In the genomic region with DNA sequence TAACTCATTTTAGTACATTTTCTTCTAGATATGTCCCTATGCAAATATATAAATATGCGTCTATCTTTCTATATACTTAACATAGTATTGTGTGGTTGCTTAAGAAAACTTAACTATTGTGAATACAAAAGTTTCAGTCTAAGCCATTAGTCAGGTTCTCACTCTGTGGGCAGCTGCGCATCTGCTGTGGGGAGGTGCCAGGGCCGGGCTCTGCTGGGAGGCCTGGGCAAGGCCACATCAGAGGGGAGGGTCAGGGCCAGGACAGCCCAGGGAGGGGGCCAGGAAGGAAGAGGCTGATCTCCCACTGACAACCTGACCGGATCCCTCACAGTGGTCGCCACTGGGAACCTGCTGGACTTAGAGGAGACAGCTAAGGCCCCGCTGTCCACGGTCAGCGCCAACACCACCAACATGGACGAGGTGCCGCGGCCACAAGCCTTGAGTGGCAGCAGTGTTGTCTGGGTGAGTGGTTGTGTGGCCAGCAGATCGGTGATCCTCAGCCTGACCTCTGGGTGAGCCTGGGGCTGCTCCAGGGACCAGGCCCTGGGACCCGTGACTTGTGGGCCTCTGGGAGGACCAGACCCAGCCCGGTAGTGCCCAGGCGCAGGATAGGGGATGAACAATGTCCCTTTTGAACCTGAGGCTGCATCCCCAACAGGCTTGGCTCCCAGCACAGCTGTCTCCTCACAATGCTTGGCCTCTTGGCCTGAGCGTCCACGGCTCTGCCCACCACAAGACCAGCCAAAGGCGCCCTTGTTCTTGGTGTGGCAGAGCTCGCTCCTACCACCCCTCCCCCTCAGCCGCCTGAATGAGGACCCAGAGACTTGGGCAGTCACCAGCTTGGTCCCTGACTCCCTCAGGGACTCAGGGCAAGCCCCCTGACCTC, we compare ENCODE assay signal across 10 cellular contexts. TPM values are rescaled to one million over a fixed set of nuclear protein-coding genes. Genes with fewer than 3 reads are reported as not detected.
DNase-seq lines count a peak whose midpoint lies in the region; ATAC-seq, FAIRE-seq and TF ChIP-seq lines count a peak whose summit lies in the region.
"Had no signal": no experiment of that assay in that cellular context is flagged by ENCODE, and none has a peak within 500 bp of the region (broad histone marks: within the 10 kb centered on the region; RNA-seq: fewer than 3 reads in every experiment).

No MANE protein-coding gene starts in this region.

- peak overlapping the region; percentile 66 for H3K27ac ChIP-seq in CD4-positive, alpha-beta memory T cell (ENCODE audit: low read depth, low read length)
- H3K27ac ChIP-seq in H1 (ENCODE audit: low read depth, low read length) (no peak overlapping the region), adrenal gland (no peak overlapping the region)

- H3K27me3 Mint-ChIP-seq in CD4-positive, alpha-beta memory T cell: no peaks in the 10 kb centered on the region
- H3K27me3 Mint-ChIP-seq in T-helper 17 cell: no peaks in the 10 kb centered on the region

- no peak overlapping the region for H4K5ac ChIP-seq in H1 (ENCODE audit: insufficient read length, low read depth, low read length)

- H3K36me3 Mint-ChIP-seq in CD4-positive, alpha-beta memory T cell: peaks cover 49 to 77% of the 10 kb centered on the region in 2 donors
- H3K36me3 Mint-ChIP-seq in T-helper 17 cell (ENCODE audit: low read depth): peaks cover 3% of the 10 kb centered on the region

- TF ChIP-seq RAD21 in H1 (IDR thresholded peaks at IDR 0.05 in 1 of 2, conservative IDR thresholded peaks at IDR 0.05 in 1 of 2; ENCODE audit: low read depth in 2 of 2, low read length in 2 of 2): no peak

- H3K79me1 ChIP-seq in H1 (ENCODE audit: low read depth, low read length): no peaks in the 10 kb centered on the region

- H3K4me1 Mint-ChIP-seq in CD4-positive, alpha-beta memory T cell: peaks cover 56 to 99% (median 75%) of the 10 kb centered on the region in 4 donors
- peaks cover 58% of the 10 kb centered on the region for H3K4me1 Mint-ChIP-seq in T-helper 17 cell

- H3K56ac ChIP-seq in H1 (replicated peaks; ENCODE audit: insufficient read length, low read depth, low read length): no peak overlapping the region

- H3K4me3 Mint-ChIP-seq in CD4-positive, alpha-beta memory T cell: peak overlapping the region; percentile 95 to 99 (median 97)
- peak overlapping the region; percentile 93 for H3K4me3 Mint-ChIP-seq in T-helper 17 cell

- no peak overlapping the region for H2BK120ac ChIP-seq in H1 (replicated peaks; ENCODE audit: low read depth, low read length)

- no peak overlapping the region for H2AK5ac ChIP-seq in H1 (ENCODE audit: low read depth, low read length)

- no peaks in the 10 kb centered on the region for H3K9me3 Mint-ChIP-seq in CD4-positive, alpha-beta memory T cell

- peak overlapping the region; percentile 75 to 98 (median 97) for H3K27ac Mint-ChIP-seq in CD4-positive, alpha-beta memory T cell
- H3K27ac Mint-ChIP-seq in T-helper 17 cell: peak overlapping the region; percentile 95

- POLR2A ChIA-PET in CD4-positive, alpha-beta memory T cell (lab: Charles Lee; ENCODE audit: partially characterized antibody): interaction anchor here (1.1 to 24.3 kb wide), 6 partner anchors 1 to 54 kb away, joined by 3 to 615 read pairs (median 6); partner anchors contain the start of gene LDLRAP1
- POLR2A ChIA-PET in H1 (lab: Charles Lee; ENCODE audit: partially characterized antibody): no interaction called here

- peak overlapping the region; percentile 62 to 86 for H3K4me3 ChIP-seq in CD4-positive, alpha-beta memory T cell (ENCODE audit: low read length in 2 of 2)
- H3K4me3 ChIP-seq in H1 (ENCODE audit: extremely low read depth in 1 of 4, insufficient read depth in 2 of 4, low read depth in 3 of 4, low read length in 4 of 4): no peak overlapping the region
- H3K4me3 ChIP-seq in adrenal gland: no peak overlapping the region

- no peaks in the 10 kb centered on the region for H4K20me1 ChIP-seq in H1 (replicated peaks in 1 of 2; ENCODE audit: control insufficient read depth in 1 of 2, insufficient read depth in 2 of 2, low read length in 2 of 2)

- ATAC-seq in T-helper 17 cell (no peak), HG02981 (IDR thresholded peaks at IDR 0.05; ENCODE audit: unreplicated experiment) (no peak), HG02798 (IDR thresholded peaks at IDR 0.05; ENCODE audit: poor library complexity, unreplicated experiment) (no peak)

- WGBS in H1 (ENCODE audit: extremely low coverage in 1 of 2, insufficient coverage in 1 of 2, insufficient read length in 1 of 2, insufficient replicate concordance in 2 of 2, low coverage in 1 of 2, low lambda C conversion rate in 2 of 2, missing lambda C conversion rate in 1 of 2), 2 experiments: 94% methylated on average over 20 of the region's 20 CpGs; no CpG with 5 or more reads in 1 of the 2 experiments
- WGBS in adrenal gland, 4 donors: 85 to 95% (median 91%) methylated on average over 8 to 20 of the region's 20 CpGs

- no peak overlapping the region for H2BK5ac ChIP-seq in H1 (ENCODE audit: low read depth, low read length)

- intact Hi-C loops in CD4-positive, alpha-beta memory T cell (cut with micrococcal nuclease): loop anchor here (2.0 to 5.0 kb wide), 3 partner anchors 45 to 254 kb away; partner anchors contain the start of gene MTFR1L
- intact Hi-C loops in posterior cingulate gyrus (cut with DNase I) (loop anchor here (5.0 kb wide), 1 partner anchor 54 kb away; the partner anchor contains the start of gene MAN1C1), adrenal gland (cut with DNase I) (no loop called here)

- no peak overlapping the region for H4K91ac ChIP-seq in H1 (replicated peaks; ENCODE audit: insufficient read length, low read length)

- H3K18ac ChIP-seq in H1 (ENCODE audit: extremely low read depth, low read length): no peak overlapping the region; the same call in 1 of the 2 replicates

- H3K9me3 ChIP-seq in CD4-positive, alpha-beta memory T cell (ENCODE audit: control insufficient read depth in 1 of 2, low read length in 2 of 2): no peaks in the 10 kb centered on the region
- H3K9me3 ChIP-seq in T-helper 17 cell (ENCODE audit: control insufficient read depth, low read length, poor library complexity, severe bottlenecking) (no peaks in the 10 kb centered on the region), H1 (ENCODE audit: insufficient read depth in 2 of 2, low read depth in 1 of 2, low read length in 1 of 2) (no peaks in the 10 kb centered on the region), adrenal gland (replicated peaks in 1 of 3) (no peaks in the 10 kb centered on the region)

- H2BK20ac ChIP-seq in H1 (ENCODE audit: low read length): no peak overlapping the region

- H2BK15ac ChIP-seq in H1 (ENCODE audit: low read length): no peak overlapping the region

- no peak for DNase-seq in CD4-positive, alpha-beta memory T cell
- DNase-seq in T-helper 17 cell: no peak
- no peak for DNase-seq in H1 (ENCODE audit: low read depth in 1 of 2, low spot score in 2 of 2)
- peak; percentile 78 to 99 (median 90) for DNase-seq in posterior cingulate gyrus
- no peak for DNase-seq in NCI-H510A (lab: John Stamatoyannopoulos, UW)
- DNase-seq in adrenal gland: no peak
- DNase-seq: Calu3, NCI-H1105 had no signal

- no peak for TF ChIP-seq POLR2A in H1 (IDR thresholded peaks at IDR 0.05; ENCODE audit: control extremely low read depth in 1 of 2, low read depth in 2 of 2, low read length in 2 of 2)
- TF ChIP-seq POLR2A in adrenal gland (IDR thresholded peaks at IDR 0.05): no peak

- H4K8ac ChIP-seq in H1 (ENCODE audit: extremely low read depth, insufficient read depth, low read length): peak overlapping the region; percentile 7; the same call in 1 of the 2 replicates

- peaks cover 98% of the 10 kb centered on the region for H3K4me1 ChIP-seq in CD4-positive, alpha-beta memory T cell (ENCODE audit: insufficient read depth, low read length)
- peaks cover 0 to 19% (median 10%) of the 10 kb centered on the region in 4 experiments; a peak in 6 of 7 replicates for H3K4me1 ChIP-seq in H1 (replicated peaks in 1 of 4; ENCODE audit: control insufficient read depth in 3 of 4, insufficient read depth in 4 of 4, low read length in 3 of 4)
- peaks cover 2 to 19% of the 10 kb centered on the region in 2 donors for H3K4me1 ChIP-seq in adrenal gland (replicated peaks in 1 of 2)

- no peaks in the 10 kb centered on the region for H3K27me3 ChIP-seq in CD4-positive, alpha-beta memory T cell (ENCODE audit: insufficient read depth, low read length)
- H3K27me3 ChIP-seq in H1 (replicated peaks in 1 of 4; ENCODE audit: control insufficient read depth in 3 of 4, extremely low read depth in 1 of 4, insufficient read depth in 3 of 4, low read length in 3 of 4) (no peaks in the 10 kb centered on the region), adrenal gland (no peaks in the 10 kb centered on the region)

- no peak overlapping the region for H2BK12ac ChIP-seq in H1 (ENCODE audit: low read depth, low read length)

- H3K9ac ChIP-seq in H1 (replicated peaks in 1 of 4; ENCODE audit: extremely low read depth in 1 of 4, low read depth in 3 of 4, low read length in 3 of 4): no peak overlapping the region

- no peaks in the 10 kb centered on the region for H3K79me2 ChIP-seq in H1 (ENCODE audit: control insufficient read depth in 1 of 2, insufficient read depth in 2 of 2, low read length in 2 of 2)

- no peak for FAIRE-seq in H1 (lab: Jason Lieb, UNC)

- H3K4me2 ChIP-seq in H1 (ENCODE audit: insufficient read depth in 1 of 2, low read depth in 2 of 2, low read length in 2 of 2): no peak overlapping the region

- no peak for TF ChIP-seq CTCF in H1 (IDR thresholded peaks at IDR 0.05; ENCODE audit: control extremely low read depth in 1 of 3, insufficient read depth in 1 of 3, low read depth in 1 of 3, low read length in 3 of 3)
- no peak for TF ChIP-seq CTCF in adrenal gland (IDR thresholded peaks at IDR 0.05)

- H3K23me2 ChIP-seq in H1 (ENCODE audit: low read depth, low read length): no peaks in the 10 kb centered on the region

- no peak overlapping the region for H3K23ac ChIP-seq in H1 (ENCODE audit: insufficient read length)

- no peak overlapping the region for H2AFZ ChIP-seq in H1 (ENCODE audit: low read length)

- CTCF ChIA-PET in CD4-positive, alpha-beta memory T cell (lab: Charles Lee; ENCODE audit: partially characterized antibody): interaction anchor here (0.9 to 3.2 kb wide), 4 partner anchors 10 to 247 kb away, joined by 3 to 13 read pairs (median 8); no protein-coding TSS in a partner anchor
- CTCF ChIA-PET in H1 (lab: Charles Lee; ENCODE audit: partially characterized antibody): interaction anchor here (3.3 to 4.8 kb wide), 2 partner anchors 9 to 17 kb away, joined by 20 to 38 read pairs; no protein-coding TSS in a partner anchor

- no peak for TF ChIP-seq EP300 in H1 (IDR thresholded peaks at IDR 0.05; ENCODE audit: borderline replicate concordance in 1 of 2, low read depth in 2 of 2, low read length in 2 of 2)

- H3K14ac ChIP-seq in H1 (ENCODE audit: insufficient read length): no peak overlapping the region

- peaks cover 42% of the 10 kb centered on the region for H3K36me3 ChIP-seq in CD4-positive, alpha-beta memory T cell (ENCODE audit: insufficient read depth, low read length)
- H3K36me3 ChIP-seq in H1 (ENCODE audit: control insufficient read depth in 2 of 4, insufficient read depth in 4 of 4, low read length in 3 of 4) (no peaks in the 10 kb centered on the region; a peak in 1 of 8 replicates), adrenal gland (replicated peaks in 1 of 2) (peaks cover 0 to 6% of the 10 kb centered on the region in 2 donors)

- H3K4ac ChIP-seq in H1 (replicated peaks; ENCODE audit: insufficient read length, low read depth, low read length): no peak overlapping the region

RNA-seq across cellular contexts. Expression of gene LDLRAP1, which starts 20.2 kb away (rescaled TPM):
- total RNA-seq in CD4-positive, alpha-beta memory T cell: 100 to 1,000 TPM; 201 to 210 TPM
- 100 to 1,000 TPM; 233 to 306 TPM for polyA plus RNA-seq in CD4-positive, alpha-beta memory T cell
- total RNA-seq in T-helper 17 cell (10 to 100 TPM; 90.3 to 96.6 TPM), adrenal gland (10 to 100 TPM; 26.3 to 39.1 (median 29.0) TPM)
- 12.8 and 14.0 TPM in 2 replicates for total RNA-seq in H1 (2021; fragmentation: NEBNext Ultra II Directional; extraction: Animal tissue kit (Norgen Biotek cat#: 25700))
- polyA plus RNA-seq in H1 (2011; rRNA removed) (13.2 and 16.3 TPM in 2 replicates), adrenal gland (10 to 100 TPM; 19.0 to 25.6 (median 21.4) TPM)
- 10.4 TPM for polyA plus RNA-seq in H1 (2011; cell fraction: cytosol; rRNA removed)
- polyA plus RNA-seq in H1 (2011; cell fraction: nucleus; rRNA removed): 16.7 TPM
- 9.3 to 13.5 TPM (median 11.9 TPM) in 4 replicates for polyA plus RNA-seq in H1 (2012, experiment 1 of 2)
- 13.0 TPM for polyA plus RNA-seq in H1 (2012, experiment 2 of 2)
- polyA plus RNA-seq in H1 (2013, experiment 1 of 2): 9.4 TPM
- 9.6 TPM for polyA plus RNA-seq in H1 (2013, experiment 2 of 2)
- polyA minus RNA-seq in H1 (2011; rRNA and poly(A)+ RNA removed): 9.7 and 11.7 TPM in 2 replicates
- polyA minus RNA-seq in H1 (2011; cell fraction: cytosol; rRNA and poly(A)+ RNA removed): 8.3 TPM
- 9.7 TPM for polyA minus RNA-seq in H1 (2011; cell fraction: nucleus; rRNA and poly(A)+ RNA removed)

RNA-seq across cellular contexts. Expression of gene MAN1C1, which starts 53.0 kb away (rescaled TPM):
- total RNA-seq in CD4-positive, alpha-beta memory T cell: 10 to 100 TPM; 42.6 to 45.1 TPM
- polyA plus RNA-seq in CD4-positive, alpha-beta memory T cell: 10 to 100 TPM in 1 of 2 donors, 1 to 10 TPM in 1; 3.6 to 10.4 TPM
- total RNA-seq in T-helper 17 cell: 10 to 100 TPM; 16.9 to 27.3 TPM
- 7.7 and 7.8 TPM in 2 replicates for total RNA-seq in H1 (2021; fragmentation: NEBNext Ultra II Directional; extraction: Animal tissue kit (Norgen Biotek cat#: 25700))
- polyA plus RNA-seq in H1 (2011; rRNA removed): 14.4 and 15.2 TPM in 2 replicates
- polyA plus RNA-seq in H1 (2011; cell fraction: cytosol; rRNA removed): 8.9 TPM
- polyA plus RNA-seq in H1 (2011; cell fraction: nucleus; rRNA removed): 14.7 TPM
- polyA plus RNA-seq in H1 (2012, experiment 1 of 2): 8.3 to 9.9 TPM (median 8.7 TPM) in 4 replicates
- 6.4 TPM for polyA plus RNA-seq in H1 (2012, experiment 2 of 2)
- 5.7 TPM for polyA plus RNA-seq in H1 (2013, experiment 1 of 2)
- polyA plus RNA-seq in H1 (2013, experiment 2 of 2): 7.0 TPM
- polyA minus RNA-seq in H1 (2011; rRNA and poly(A)+ RNA removed): 7.1 and 9.0 TPM in 2 replicates
- polyA minus RNA-seq in H1 (2011; cell fraction: cytosol; rRNA and poly(A)+ RNA removed): 4.8 TPM
- polyA minus RNA-seq in H1 (2011; cell fraction: nucleus; rRNA and poly(A)+ RNA removed): 6.1 TPM
- 10 to 100 TPM; 23.7 to 58.7 (median 31.2) TPM for total RNA-seq in adrenal gland
- 10 to 100 TPM in 2 of 3 donors, 1 to 10 TPM in 1; 8.3 to 14.1 (median 13.7) TPM for polyA plus RNA-seq in adrenal gland

Comparison
In these comparisons a context has a peak if more than half of its experiments do, and no peak if none do; other contexts are left out.
1. DNase-seq: peak in posterior cingulate gyrus (10 of 10); none in CD4-positive, alpha-beta memory T cell (0 of 5), T-helper 17 cell (0 of 3), H1 (0 of 2), NCI-H510A (single experiment) and adrenal gland (0 of 7).
2. H3K4me3 ChIP-seq: peak in CD4-positive, alpha-beta memory T cell (2 of 2); none in H1 (0 of 4) and adrenal gland (0 of 4).
3. intact Hi-C loops: an anchor here in CD4-positive, alpha-beta memory T cell (2.0 to 5.0 kb wide) and posterior cingulate gyrus (5.0 kb wide); none called in adrenal gland.